In genomic region chr1:16905112-16905855, GRCh38 we compare ENCODE assay signal across 8 cellular contexts. TPM values are rescaled to one million over a fixed set of nuclear protein-coding genes. Genes with fewer than 3 reads are reported as not detected.
DNase-seq lines count a peak whose midpoint lies in the region; ATAC-seq and TF ChIP-seq lines count a peak whose summit lies in the region.

No MANE protein-coding gene starts in this region.

- no peaks in the 10 kb centered on the region for H3K27me3 Mint-ChIP-seq in T-helper 17 cell

- peak overlapping the region; percentile 100 for H2BK5ac ChIP-seq in mesendoderm (ENCODE audit: low read length)

- H3K36me3 ChIP-seq in effector memory CD4-positive, alpha-beta T cell (ENCODE audit: control insufficient read depth, insufficient read depth, low read length) = no peaks in the 10 kb centered on the region
- H3K36me3 ChIP-seq in mesendoderm (ENCODE audit: control insufficient read depth, insufficient read depth, low read length) = no peaks in the 10 kb centered on the region
- no peaks in the 10 kb centered on the region for H3K36me3 ChIP-seq in thyroid gland

- no peak overlapping the region for H3K18ac ChIP-seq in mesendoderm (ENCODE audit: low read length)

- WGBS in mesendoderm (ENCODE audit: extremely low coverage, insufficient coverage, low lambda C conversion rate) = no CpG with 5 or more reads among the region's 12 CpGs
- WGBS in thyroid gland, 2 donors = 7% methylated on average over 12 of the region's 12 CpGs

- H3K36me3 Mint-ChIP-seq in T-helper 17 cell (ENCODE audit: low read depth) = no peaks in the 10 kb centered on the region

- H2BK120ac ChIP-seq in mesendoderm (ENCODE audit: low read depth, low read length) = no peak overlapping the region

- H3K79me1 ChIP-seq in mesendoderm (ENCODE audit: low read length) = no peaks in the 10 kb centered on the region

- H3K27ac Mint-ChIP-seq in T-helper 17 cell = no peak overlapping the region

- H3K23ac ChIP-seq in mesendoderm (ENCODE audit: low read length) = peak overlapping the region; percentile 92

- ATAC-seq in GM18505 (IDR thresholded peaks at IDR 0.05; ENCODE audit: unreplicated experiment) (peak; percentile 77), HG02798 (IDR thresholded peaks at IDR 0.05; ENCODE audit: poor library complexity, unreplicated experiment) (peak; percentile 76), T-helper 17 cell (peak; percentile 80)

- TF ChIP-seq POLR2A in GM18505 (IDR thresholded peaks at IDR 0.05; ENCODE audit: borderline replicate concordance, extremely low read depth, insufficient read depth, insufficient read length) (peak; percentile 99), thyroid gland (IDR thresholded peaks at IDR 0.05) (peak; percentile 90 to 97)

- no peaks in the 10 kb centered on the region for H3K27me3 ChIP-seq in effector memory CD4-positive, alpha-beta T cell (replicated peaks; ENCODE audit: control insufficient read depth, insufficient read depth, low read length, poor library complexity, severe bottlenecking)
- H3K27me3 ChIP-seq in mesendoderm (ENCODE audit: insufficient read depth, low read length, poor library complexity) = no peaks in the 10 kb centered on the region
- no peaks in the 10 kb centered on the region for H3K27me3 ChIP-seq in thyroid gland

- no peak overlapping the region for H4K5ac ChIP-seq in mesendoderm (ENCODE audit: low read length)

- H3K4me3 ChIP-seq in effector memory CD4-positive, alpha-beta T cell (ENCODE audit: insufficient read depth, low read depth, low read length, poor library complexity, severe bottlenecking) = peak overlapping the region; percentile 46
- no peak overlapping the region for H3K4me3 ChIP-seq in mesendoderm (ENCODE audit: low read length)
- H3K4me3 ChIP-seq in thyroid gland (replicated peaks in 1 of 3) = peak overlapping the region in 2 of 3 donors; percentile 40 to 61

- no peak overlapping the region for H2BK15ac ChIP-seq in mesendoderm (replicated peaks; ENCODE audit: low read depth)

- no peak for TF ChIP-seq CTCF in thyroid gland (IDR thresholded peaks at IDR 0.05)

- H3K9me3 ChIP-seq in T-helper 17 cell (ENCODE audit: control insufficient read depth, low read length, poor library complexity, severe bottlenecking) = no peaks in the 10 kb centered on the region
- no peaks in the 10 kb centered on the region for H3K9me3 ChIP-seq in effector memory CD4-positive, alpha-beta T cell (ENCODE audit: control insufficient read depth, low read length)
- H3K9me3 ChIP-seq in thyroid gland = no peaks in the 10 kb centered on the region

- peaks cover 21% of the 10 kb centered on the region for H3K4me1 ChIP-seq in effector memory CD4-positive, alpha-beta T cell (ENCODE audit: control insufficient read depth, insufficient read depth, low read length, poor library complexity, severe bottlenecking)
- H3K4me1 ChIP-seq in mesendoderm (ENCODE audit: control insufficient read depth, low read depth, low read length) (no peaks in the 10 kb centered on the region), thyroid gland (peaks cover 5 to 13% of the 10 kb centered on the region in 2 donors)

- H3K4ac ChIP-seq in mesendoderm (ENCODE audit: low read depth, low read length) = peak overlapping the region; percentile 49

- H3K79me2 ChIP-seq in mesendoderm (ENCODE audit: control insufficient read depth, insufficient read depth, low read length) = no peaks in the 10 kb centered on the region

- no peak overlapping the region for H2AK5ac ChIP-seq in mesendoderm (ENCODE audit: low read length)

- intact Hi-C loops in thyroid gland (cut with DNase I) = no loop called here

- DNase-seq in AG20443 (ENCODE audit: low spot score) (peak; percentile 61), NCI-H1105 treated with DMSO at 0.1 percent for 48 hours (lab: John Stamatoyannopoulos, UW) (peak; percentile 96), T-helper 17 cell (no peak), mesendoderm (peak; percentile 93), thyroid gland (peak; percentile 45 to 58)
- peak in 2 of 3 donors; percentile 30 to 36 for DNase-seq in effector memory CD4-positive, alpha-beta T cell

- H3K4me3 Mint-ChIP-seq in T-helper 17 cell = no peak overlapping the region

- H3K4me2 ChIP-seq in mesendoderm (ENCODE audit: low read length) = no peak overlapping the region

- H3K4me1 Mint-ChIP-seq in T-helper 17 cell = peaks cover 24% of the 10 kb centered on the region

- H4K8ac ChIP-seq in mesendoderm (ENCODE audit: low read depth, low read length) = no peak overlapping the region

- peak overlapping the region; percentile 100 for H3K56ac ChIP-seq in mesendoderm (ENCODE audit: low read length)

- peak overlapping the region; percentile 85 for H3K9ac ChIP-seq in mesendoderm (ENCODE audit: low read length)

- peak overlapping the region; percentile 99 for H3K27ac ChIP-seq in effector memory CD4-positive, alpha-beta T cell (ENCODE audit: insufficient read depth, low read length, poor library complexity, severe bottlenecking)
- H3K27ac ChIP-seq in mesendoderm (ENCODE audit: low read depth, low read length) = peak overlapping the region; percentile 91
- H3K27ac ChIP-seq in thyroid gland = peak overlapping the region; percentile 95 to 100 (median 99)

RNA-seq across cellular contexts. Expression of gene RNU1-2, which starts 9.5 kb away (rescaled TPM):
- total RNA-seq in T-helper 17 cell (1,000 to 10,000 TPM; 3,182 to 3,922 TPM), thyroid gland (under 1 TPM; under 0.01 TPM)
- polyA plus RNA-seq in mesendoderm (2013, experiment 1 of 2) = not detected
- not detected for polyA plus RNA-seq in mesendoderm (2013, experiment 2 of 2)

RNA-seq across cellular contexts. Expression of gene CROCC, which starts 16.4 kb away (rescaled TPM):
- total RNA-seq in T-helper 17 cell (10 to 100 TPM; 52.4 to 55.9 TPM), thyroid gland (10 to 100 TPM; 15.2 to 33.1 (median 22.1) TPM)
- 10.7 TPM for polyA plus RNA-seq in mesendoderm (2013, experiment 1 of 2)
- polyA plus RNA-seq in mesendoderm (2013, experiment 2 of 2) = 10.0 TPM

Comparison
In these comparisons a context has a peak if more than half of its experiments do, and no peak if none do; other contexts are left out.
1. DNase-seq: peak in AG20443 (single experiment), NCI-H1105 treated with DMSO at 0.1 percent for 48 hours (single experiment), effector memory CD4-positive, alpha-beta T cell (2 of 3), mesendoderm (single experiment) and thyroid gland (2 of 2); none in T-helper 17 cell (0 of 3).
2. RNA of gene RNU1-2, which starts 9.5 kb away (total RNA-seq): 3,182 to 3,922 TPM in T-helper 17 cell; under 0.01 TPM in thyroid gland; every median in the first group is over 1,000 times any median in the second.
3. Peak in every context shown above with its lines, with median percentiles within 50 percentile points of each other: ATAC-seq and H3K27ac ChIP-seq.